ENCODE assay signal across 23 cellular contexts in genomic region chr2:43445781-43446180, GRCh38.
A peak's percentile ranks its signal among the peaks of the same experiment; 100 is the strongest.
DNase-seq lines count a peak whose midpoint lies in the region; ATAC-seq and TF ChIP-seq lines count a peak whose summit lies in the region.
"Had no signal": no experiment of that assay in that cellular context is flagged by ENCODE, and none has a peak within 500 bp of the region (broad histone marks: within the 10 kb centered on the region; RNA-seq: fewer than 3 reads in every experiment).

No MANE protein-coding gene starts in this region.

- DNase-seq in brain microvascular endothelial cell (no peak), mesothelial cell of epicardium (ENCODE audit: low spot score in 2 of 2, unreplicated experiment in 2 of 2) (no peak), gastrocnemius medialis (no peak), NCI-H1048 (lab: John Stamatoyannopoulos, UW) (no peak), T-helper 9 cell (no peak)
- no peak for DNase-seq in activated naive CD4-positive, alpha-beta T cell treated with Interleukin-2 at 50 U/mL for 16 hours
- DNase-seq: activated CD4-positive, alpha-beta T cell treated with anti-CD3 and anti-CD28 coated beads, Interleukin-2, amount 10 ng/mL, durations not matched to agents 24 days and 14 days; MM.1S; NCI-H1436; NCI-H524; NK-92 treated with Interleukin-12 subunit alpha and Interleukin-12 subunit beta, amount 100 ng/mL, for 24 hours; SJCRH30; spleen; stimulated activated CD4-positive, alpha-beta T cell treated with anti-CD3 and anti-CD28 coated beads, Interleukin-4, amount 100 ng/mL, for 4 hours; stimulated activated naive CD8-positive, alpha-beta T cell treated with anti-CD3 and anti-CD28 coated beads, Interleukin-15, Interleukin-2, amounts not matched to agents 100 U/mL and 50 U/mL, for 24 hours; T-helper 1 cell had no signal

- H3K9me3 Mint-ChIP-seq in mesothelial cell of epicardium = peaks cover 19% of the 10 kb centered on the region
- H3K9me3 Mint-ChIP-seq: activated CD4-positive, alpha-beta T cell treated with anti-CD3 and anti-CD28 coated beads, Interleukin-2, amount 10 ng/mL, durations not matched to agents 24 days and 14 days had no signal

- H3K4me3 Mint-ChIP-seq in mesothelial cell of epicardium = no peak overlapping the region
- H3K4me3 Mint-ChIP-seq: activated CD4-positive, alpha-beta T cell treated with anti-CD3 and anti-CD28 coated beads, Interleukin-2, amount 10 ng/mL, durations not matched to agents 24 days and 14 days; activated naive CD8-positive, alpha-beta T cell; activated T-helper 17 cell treated with anti-CD3 and anti-CD28 coated beads, Interleukin-2, amount 50 U/mL, for 72 hours had no signal

- no peaks in the 10 kb centered on the region for H3K27me3 ChIP-seq in brain microvascular endothelial cell (replicated peaks)
- no peaks in the 10 kb centered on the region for H3K27me3 ChIP-seq in gastrocnemius medialis
- H3K27me3 ChIP-seq: SJCRH30, spleen, tibial nerve had no signal

- H3K9me3 ChIP-seq in gastrocnemius medialis = no peaks in the 10 kb centered on the region
- H3K9me3 ChIP-seq: HAP-1, tibial nerve had no signal

- H3K4me3 ChIP-seq in brain microvascular endothelial cell (ENCODE audit: low read depth, low read length) = no peak overlapping the region
- H3K4me3 ChIP-seq in gastrocnemius medialis = no peak overlapping the region
- H3K4me3 ChIP-seq: HAP-1, SJCRH30, spleen, tibial nerve had no signal

- in situ Hi-C loops in brain microvascular endothelial cell (cut with HindIII; ENCODE audit: low pct_ligation_motif_present, low sequenced_read_pairs) = no loop called here
- in situ Hi-C loops in gastrocnemius medialis (cut with MboI; ENCODE audit: low sequenced_read_pairs in 4 of 4) = no loop called here

- H3K27me3 Mint-ChIP-seq in mesothelial cell of epicardium (ENCODE audit: low read depth) = no peaks in the 10 kb centered on the region
- H3K27me3 Mint-ChIP-seq: activated CD4-positive, alpha-beta T cell treated with anti-CD3 and anti-CD28 coated beads, Interleukin-2, amount 10 ng/mL, durations not matched to agents 24 days and 14 days; activated naive CD8-positive, alpha-beta T cell; activated T-helper 17 cell treated with anti-CD3 and anti-CD28 coated beads, Interleukin-2, amount 50 U/mL, for 72 hours had no signal

- intact Hi-C loops in gastrocnemius medialis (cut with DNase I; ENCODE audit: low total_unique reads) = no loop called here

- H3K4me1 Mint-ChIP-seq in mesothelial cell of epicardium = peaks cover 57% of the 10 kb centered on the region

- H3K27ac Mint-ChIP-seq in mesothelial cell of epicardium = peak overlapping the region; percentile 91
- H3K27ac Mint-ChIP-seq: activated CD4-positive, alpha-beta T cell treated with anti-CD3 and anti-CD28 coated beads, Interleukin-2, amount 10 ng/mL, durations not matched to agents 24 days and 14 days; activated naive CD8-positive, alpha-beta T cell; activated T-helper 17 cell treated with anti-CD3 and anti-CD28 coated beads, Interleukin-2, amount 50 U/mL, for 72 hours had no signal

- ATAC-seq in gastrocnemius medialis (no peak), GM19397 (IDR thresholded peaks at IDR 0.05; ENCODE audit: unreplicated experiment) (no peak)
- ATAC-seq: activated T-helper 17 cell treated with anti-CD3 and anti-CD28 coated beads, Interleukin-2, amount 50 U/mL, for 72 hours; Panc1; stimulated activated naive CD8-positive, alpha-beta T cell treated with anti-CD3 and anti-CD28 coated beads, Interleukin-15, Interleukin-2, amounts not matched to agents 100 U/mL and 50 U/mL, for 24 hours had no signal

- peaks cover 12% of the 10 kb centered on the region for H3K36me3 Mint-ChIP-seq in mesothelial cell of epicardium

- H3K27ac ChIP-seq in C4-2B (peak overlapping the region; percentile 63), brain microvascular endothelial cell (peak overlapping the region; percentile 83), gastrocnemius medialis (peak overlapping the region; percentile 10 to 48 (median 43))
- H3K27ac ChIP-seq: SJCRH30, spleen had no signal

- no peak for TF ChIP-seq POLR2A in gastrocnemius medialis (IDR thresholded peaks at IDR 0.05)

- no peaks in the 10 kb centered on the region for H3K36me3 ChIP-seq in brain microvascular endothelial cell (replicated peaks)
- no peaks in the 10 kb centered on the region for H3K36me3 ChIP-seq in gastrocnemius medialis
- H3K36me3 ChIP-seq: HAP-1 had no signal

- TF ChIP-seq CTCF in C4-2B (conservative IDR thresholded peaks at IDR 0.05) (no peak), brain microvascular endothelial cell (IDR thresholded peaks at IDR 0.05; ENCODE audit: low read depth, low read length, missing control alignments) (no peak), mesothelial cell of epicardium (IDR thresholded peaks at IDR 0.05; ENCODE audit: unreplicated experiment) (no peak), gastrocnemius medialis (IDR thresholded peaks at IDR 0.05 in 4 of 5, conservative IDR thresholded peaks at IDR 0.05 in 1 of 5) (no peak)

- no peaks in the 10 kb centered on the region for H3K4me1 ChIP-seq in gastrocnemius medialis
- H3K4me1 ChIP-seq: HAP-1, SJCRH30 had no signal
